In the genomic region with DNA sequence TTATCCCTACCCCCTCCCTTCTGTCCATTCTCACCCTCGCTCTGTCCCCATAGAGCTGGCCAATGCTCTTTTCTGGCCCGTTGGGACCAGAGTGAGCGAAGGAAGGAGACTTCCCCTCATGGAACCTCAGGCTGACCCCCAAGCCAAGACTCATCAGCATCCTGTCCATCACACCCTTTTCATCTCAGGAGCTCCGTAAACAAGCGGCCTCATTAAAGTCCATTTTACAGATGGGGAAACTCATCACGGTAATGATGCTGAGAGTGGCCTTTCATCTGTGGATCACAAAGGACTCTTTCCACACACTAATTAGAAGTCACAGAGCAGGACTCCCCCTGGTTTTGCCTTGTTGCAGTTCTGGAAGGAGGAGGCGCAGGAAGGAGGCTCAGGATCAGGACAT, we compare ENCODE assay signal across 27 cellular contexts.
"Had no signal": no experiment of that assay in that cellular context is flagged by ENCODE, and none has a peak within 500 bp of the region (broad histone marks: within the 10 kb centered on the region; RNA-seq: fewer than 3 reads in every experiment).

No MANE protein-coding gene starts in this region.

- H3K4me1 ChIP-seq: esophagus squamous epithelium, heart right ventricle, left lung, right lobe of liver, suprapubic skin, vagina had no signal

- H3K4me3 Mint-ChIP-seq: mesothelial cell of epicardium; naive thymus-derived CD4-positive, alpha-beta T cell; nephron; stimulated activated naive CD8-positive, alpha-beta T cell treated with anti-CD3 and anti-CD28 coated beads, Interleukin-15, amount 100 ng/mL, for 72 hours had no signal

- H3K36me3 ChIP-seq: esophagus squamous epithelium, heart right ventricle, left lung, ovary, right lobe of liver, suprapubic skin, thyroid gland, vagina had no signal

- H3K9me3 Mint-ChIP-seq: mesothelial cell of epicardium; naive thymus-derived CD4-positive, alpha-beta T cell; nephron had no signal

- ATAC-seq: heart right ventricle; left cardiac atrium; left lung; mucosa of descending colon; naive thymus-derived CD4-positive, alpha-beta T cell; right lobe of liver had no signal

- DNase-seq: cortex of kidney; effector CD8-positive, alpha-beta T cell; erythroblast; esophagus squamous epithelium; foreskin melanocyte; glutamatergic neuron; heart right ventricle; hippocampal formation; left cardiac atrium; left lung; mesenchymal stem cell; mucosa of descending colon; naive thymus-derived CD4-positive, alpha-beta T cell; occipital lobe; ovary; right lobe of liver; small intestine; stimulated activated CD4-positive, alpha-beta T cell treated with anti-CD3 and anti-CD28 coated beads, Interleukin-15, amount 100 ng/mL, for 24 hours; stimulated activated CD4-positive, alpha-beta T cell treated with anti-CD3 and anti-CD28 coated beads, Interleukin-2, amount 100 ng/mL, for 48 hours; stimulated activated naive CD4-positive, alpha-beta T cell; stimulated activated naive CD8-positive, alpha-beta T cell treated with anti-CD3 and anti-CD28 coated beads, Interleukin-15, amount 100 ng/mL, for 72 hours; thyroid gland; trophoblast cell had no signal

- H3K4me3 ChIP-seq: esophagus squamous epithelium, heart right ventricle, left lung, mucosa of descending colon, ovary, right lobe of liver, suprapubic skin, thyroid gland, vagina had no signal

- H3K36me3 Mint-ChIP-seq: mesothelial cell of epicardium; naive thymus-derived CD4-positive, alpha-beta T cell had no signal

- H3K4me1 Mint-ChIP-seq: naive thymus-derived CD4-positive, alpha-beta T cell; nephron; stimulated activated naive CD8-positive, alpha-beta T cell treated with anti-CD3 and anti-CD28 coated beads, Interleukin-15, amount 100 ng/mL, for 72 hours had no signal

- H3K27ac ChIP-seq: esophagus squamous epithelium, heart right ventricle, left lung, ovary, right lobe of liver, suprapubic skin, thyroid gland, vagina had no signal

- H3K27ac Mint-ChIP-seq: mesothelial cell of epicardium had no signal

- H3K27me3 ChIP-seq: left lung, ovary, right lobe of liver, suprapubic skin, thyroid gland, vagina had no signal

- H3K9me3 ChIP-seq: esophagus squamous epithelium, heart right ventricle, left lung, mucosa of descending colon, ovary, right lobe of liver, suprapubic skin, thyroid gland, vagina had no signal
